In the genomic region with DNA sequence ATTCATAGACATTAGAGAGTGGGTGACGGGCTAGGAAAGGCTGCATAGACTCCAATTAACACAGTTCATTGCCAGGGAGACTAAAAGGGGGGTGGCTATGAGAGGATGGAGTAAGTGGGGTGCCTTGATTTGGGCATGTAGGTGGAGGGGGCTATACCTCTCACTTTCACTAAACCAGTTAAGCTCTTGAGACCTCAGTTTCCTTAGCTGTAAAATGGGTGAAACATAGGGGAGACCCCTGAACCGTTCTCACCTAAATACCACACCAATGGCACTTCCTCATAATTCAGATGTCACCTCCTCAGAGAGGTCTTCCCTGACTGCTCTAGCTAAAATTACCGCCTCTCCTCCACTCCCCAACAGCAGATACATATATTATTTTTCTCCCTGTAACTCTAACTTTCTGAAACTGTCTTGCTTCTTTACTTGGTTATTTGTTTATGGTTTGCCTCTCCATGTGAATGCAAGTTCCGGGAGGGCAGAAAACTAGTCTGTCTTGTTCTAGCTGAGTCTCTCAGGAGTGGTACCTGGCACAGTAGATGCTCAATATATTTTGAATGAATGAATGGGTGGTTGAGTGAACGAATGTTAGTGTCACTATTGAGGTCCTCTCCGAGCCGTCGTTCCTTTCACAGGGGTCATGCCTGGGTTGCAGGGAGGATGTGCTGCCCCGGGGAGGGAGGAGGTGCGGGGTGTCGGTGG, we compare ENCODE assay signal across 1 cellular context.
TF ChIP-seq lines count a peak whose summit lies in the region.

No MANE protein-coding gene starts in this region.

TF ChIP-seq in IMR-90, 13 proteins besides CTCF, POLR2A, EP300 and RAD21:
- TF ChIP-seq RFX5 (IDR thresholded peaks at IDR 0.05; ENCODE audit: low read depth, low read length) (no peak), MAZ (IDR thresholded peaks at IDR 0.05; ENCODE audit: borderline replicate concordance, low read depth, low read length) (no peak), FOS (IDR thresholded peaks at IDR 0.05; ENCODE audit: low read depth, low read length) (no peak), MXI1 (IDR thresholded peaks at IDR 0.05; ENCODE audit: borderline replicate concordance, low read depth, low read length) (no peak), SMC3 (IDR thresholded peaks at IDR 0.05; ENCODE audit: low read depth, low read length) (no peak), CEBPB (IDR thresholded peaks at IDR 0.05; ENCODE audit: low read depth, low read length) (no peak), MAFK (IDR thresholded peaks at IDR 0.05; ENCODE audit: low read depth, low read length) (no peak), BHLHE40 (IDR thresholded peaks at IDR 0.05; ENCODE audit: low read depth, low read length) (no peak), NFE2L2 (IDR thresholded peaks at IDR 0.05; ENCODE audit: low read depth, low read length) (no peak), RCOR1 (IDR thresholded peaks at IDR 0.05; ENCODE audit: insufficient replicate concordance, low read length) (no peak)
- TF ChIP-seq, protein P1, sequence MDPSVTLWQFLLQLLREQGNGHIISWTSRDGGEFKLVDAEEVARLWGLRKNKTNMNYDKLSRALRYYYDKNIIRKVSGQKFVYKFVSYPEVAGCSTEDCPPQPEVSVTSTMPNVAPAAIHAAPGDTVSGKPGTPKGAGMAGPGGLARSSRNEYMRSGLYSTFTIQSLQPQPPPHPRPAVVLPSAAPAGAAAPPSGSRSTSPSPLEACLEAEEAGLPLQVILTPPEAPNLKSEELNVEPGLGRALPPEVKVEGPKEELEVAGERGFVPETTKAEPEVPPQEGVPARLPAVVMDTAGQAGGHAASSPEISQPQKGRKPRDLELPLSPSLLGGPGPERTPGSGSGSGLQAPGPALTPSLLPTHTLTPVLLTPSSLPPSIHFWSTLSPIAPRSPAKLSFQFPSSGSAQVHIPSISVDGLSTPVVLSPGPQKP (IDR thresholded peaks at IDR 0.05; ENCODE audit: borderline replicate concordance, low read depth, low read length): no peak
- TF ChIP-seq, protein P2, sequence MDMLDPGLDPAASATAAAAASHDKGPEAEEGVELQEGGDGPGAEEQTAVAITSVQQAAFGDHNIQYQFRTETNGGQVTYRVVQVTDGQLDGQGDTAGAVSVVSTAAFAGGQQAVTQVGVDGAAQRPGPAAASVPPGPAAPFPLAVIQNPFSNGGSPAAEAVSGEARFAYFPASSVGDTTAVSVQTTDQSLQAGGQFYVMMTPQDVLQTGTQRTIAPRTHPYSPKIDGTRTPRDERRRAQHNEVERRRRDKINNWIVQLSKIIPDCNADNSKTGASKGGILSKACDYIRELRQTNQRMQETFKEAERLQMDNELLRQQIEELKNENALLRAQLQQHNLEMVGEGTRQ (IDR thresholded peaks at IDR 0.05; ENCODE audit: low read depth, low read length): no peak
